Comparison of ENCODE assay signal across 9 cellular contexts in the genomic region with DNA sequence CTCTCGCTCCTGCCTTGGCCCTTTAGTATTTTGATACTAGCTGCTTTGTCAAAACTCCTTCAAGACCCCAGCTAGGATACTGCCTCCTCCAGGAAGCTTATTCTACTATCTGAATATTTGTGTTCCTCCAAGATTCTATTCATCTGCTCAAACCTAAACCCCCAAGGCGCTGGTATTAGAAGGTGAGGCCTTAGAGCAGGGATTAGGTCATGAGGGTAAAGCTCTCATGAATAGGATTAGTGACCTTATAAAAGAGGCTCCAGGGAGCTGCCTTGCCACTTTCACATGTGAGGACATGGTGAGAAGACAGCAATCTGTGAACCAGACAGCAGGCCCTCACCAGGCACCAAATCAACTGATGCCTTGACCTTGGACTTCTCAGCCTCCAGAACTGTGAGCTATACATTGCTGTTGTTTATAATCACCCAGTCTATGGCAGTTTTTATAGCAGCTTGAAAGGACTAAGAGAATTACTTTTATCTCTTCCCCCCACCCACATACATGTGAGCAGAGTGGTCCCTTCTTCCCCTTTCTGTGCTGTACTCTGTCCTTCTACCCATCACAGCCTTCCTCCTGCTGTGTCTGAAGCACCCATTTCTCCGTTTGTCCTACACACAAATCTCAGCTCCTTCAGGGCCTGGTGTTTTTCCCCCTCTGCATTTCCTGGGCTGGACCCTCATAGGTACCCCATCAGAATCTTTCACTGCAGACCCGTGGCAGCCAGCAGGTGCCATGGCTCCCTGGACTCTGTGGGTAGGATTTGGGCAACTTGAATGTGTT. TPM values are rescaled to one million over a fixed set of nuclear protein-coding genes. Genes with fewer than 3 reads are reported as not detected.
DNase-seq lines count a peak whose midpoint lies in the region; ATAC-seq and TF ChIP-seq lines count a peak whose summit lies in the region.
"Had no signal": no experiment of that assay in that cellular context is flagged by ENCODE, and none has a peak within 500 bp of the region (broad histone marks: within the 10 kb centered on the region; RNA-seq: fewer than 3 reads in every experiment).

No MANE protein-coding gene starts in this region.

- TF ChIP-seq CTCF in Loucy (conservative IDR thresholded peaks at IDR 0.05; ENCODE audit: low read length) (no peak), smooth muscle cell (IDR thresholded peaks at IDR 0.05; ENCODE audit: borderline replicate concordance, insufficient read depth, poor library complexity, severe bottlenecking) (no peak)

- no peaks in the 10 kb centered on the region for H3K36me3 ChIP-seq in Loucy (ENCODE audit: insufficient read depth, low read length)
- H3K36me3 ChIP-seq in smooth muscle cell (ENCODE audit: low read depth): no peaks in the 10 kb centered on the region

- H3K9me3 ChIP-seq in Loucy (ENCODE audit: insufficient read depth, low read depth, low read length) (no peaks in the 10 kb centered on the region), smooth muscle cell (replicated peaks; ENCODE audit: low read depth) (no peaks in the 10 kb centered on the region)

- H3K4me3 ChIP-seq in Loucy (ENCODE audit: low read length, poor library complexity, severe bottlenecking): peak overlapping the region; percentile 59
- no peak overlapping the region for H3K4me3 ChIP-seq in smooth muscle cell

- 32% methylated on average over 4 of the region's 4 CpGs for WGBS in smooth muscle cell (ENCODE audit: low lambda C conversion rate)

- H3K27me3 ChIP-seq in Loucy (ENCODE audit: insufficient read depth, low read length, poor library complexity, severe bottlenecking) (no peaks in the 10 kb centered on the region), smooth muscle cell (ENCODE audit: low read depth) (no peaks in the 10 kb centered on the region)

- H3K79me2 ChIP-seq in Loucy (ENCODE audit: insufficient read depth, low read length) (no peaks in the 10 kb centered on the region), smooth muscle cell (ENCODE audit: low read depth) (no peaks in the 10 kb centered on the region)

- peaks cover 72% of the 10 kb centered on the region for H3K4me1 ChIP-seq in Loucy (ENCODE audit: insufficient read depth, low read length, poor library complexity, severe bottlenecking)
- H3K4me1 ChIP-seq in smooth muscle cell (ENCODE audit: low read depth): peaks cover 53% of the 10 kb centered on the region

- H4K20me1 ChIP-seq in Loucy (ENCODE audit: insufficient read depth, low read length, poor library complexity, severe bottlenecking): no peaks in the 10 kb centered on the region
- H4K20me1 ChIP-seq in smooth muscle cell (ENCODE audit: low read depth): no peaks in the 10 kb centered on the region

- no peaks in the 10 kb centered on the region for H3K9me2 ChIP-seq in Loucy (replicated peaks; ENCODE audit: low read depth, low read length)

- H3K4me2 ChIP-seq in Loucy (ENCODE audit: low read depth, low read length, poor library complexity, severe bottlenecking) (peak overlapping the region; percentile 79), smooth muscle cell (peak overlapping the region; percentile 63)

- H2AFZ ChIP-seq in Loucy (ENCODE audit: low read length) (no peak overlapping the region), smooth muscle cell (ENCODE audit: low read depth) (no peak overlapping the region)

- H3K27ac ChIP-seq in epithelial cell of prostate (peak overlapping the region; percentile 41), smooth muscle cell (ENCODE audit: low read depth) (peak overlapping the region; percentile 98)

- DNase-seq in epithelial cell of prostate (ENCODE audit: low read depth, low spot score): no peak
- DNase-seq in smooth muscle cell (lab: John Stamatoyannopoulos, UW; ENCODE audit: unreplicated experiment): no peak
- no peak for DNase-seq in NCI-H2081 treated with DMSO at 0.1 percent for 48 hours (lab: John Stamatoyannopoulos, UW)
- DNase-seq in NCI-H748 treated with DMSO at 0.1 percent for 48 hours (lab: John Stamatoyannopoulos, UW): no peak
- DNase-seq in NOMO-1 treated with dmso at 0.1 percent for 144 hours (lab: John Stamatoyannopoulos, UW; ENCODE audit: unreplicated experiment): no peak
- DNase-seq: activated CD8-positive, alpha-beta memory T cell treated with anti-CD3 and anti-CD28 coated beads, Interleukin-2, amount 50 U/mL, for 4 hours had no signal

- ATAC-seq in GM21619 (IDR thresholded peaks at IDR 0.05; ENCODE audit: unreplicated experiment) (peak; percentile 1), HG03442 (IDR thresholded peaks at IDR 0.05; ENCODE audit: unreplicated experiment) (no peak)

- H3K9ac ChIP-seq in Loucy (ENCODE audit: low read depth, low read length, poor library complexity, severe bottlenecking) (peak overlapping the region; percentile 38), smooth muscle cell (ENCODE audit: low read depth) (peak overlapping the region; percentile 89)

- H3F3A ChIP-seq in Loucy (ENCODE audit: low read depth): no peaks in the 10 kb centered on the region
- peaks cover 19% of the 10 kb centered on the region for H3F3A ChIP-seq in smooth muscle cell (ENCODE audit: low read depth)

RNA-seq across cellular contexts. Expression of a gene that starts 54.5 kb away (rescaled TPM):
- 9.3 and 12.7 TPM in 2 replicates for total RNA-seq in smooth muscle cell
- 20.1 and 20.4 TPM in 2 replicates for polyA plus RNA-seq in smooth muscle cell
